In the genomic region with DNA sequence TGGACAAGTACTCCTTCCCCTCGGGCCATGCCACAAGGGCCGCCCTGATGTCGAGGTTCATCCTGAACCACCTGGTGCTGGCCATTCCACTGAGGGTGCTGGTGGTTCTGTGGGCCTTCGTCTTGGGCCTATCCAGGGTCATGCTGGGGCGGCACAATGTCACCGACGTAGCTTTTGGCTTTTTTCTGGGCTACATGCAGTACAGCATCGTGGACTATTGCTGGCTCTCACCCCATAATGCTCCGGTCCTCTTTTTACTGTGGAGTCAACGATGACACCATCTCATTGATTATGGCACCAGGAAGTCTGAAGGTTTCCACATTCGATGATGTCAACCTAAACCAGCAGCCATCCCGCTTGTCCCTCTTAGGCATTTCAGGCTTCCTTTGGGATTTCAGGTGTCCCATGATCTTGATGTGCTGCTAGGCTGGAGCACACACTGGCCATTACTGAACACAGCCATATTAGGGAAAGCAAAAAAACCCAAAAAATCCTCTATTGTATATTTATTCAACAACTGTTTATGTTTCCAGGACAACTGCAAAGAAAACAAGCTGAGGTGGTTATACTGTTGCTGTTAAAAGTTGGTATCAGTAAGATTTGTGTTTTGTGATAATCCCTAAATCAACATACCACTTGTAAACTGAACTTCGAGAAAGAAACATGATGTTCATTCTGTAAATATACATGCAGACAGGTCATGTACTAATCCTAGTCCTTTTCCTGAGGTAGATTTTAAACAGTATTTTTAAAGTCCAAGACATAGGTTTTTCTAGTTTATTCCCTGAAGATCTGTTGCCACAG, we compare ENCODE assay signal across 8 cellular contexts. TPM values are rescaled to one million over a fixed set of nuclear protein-coding genes. Genes with fewer than 3 reads are reported as not detected.
A peak's percentile ranks its signal among the peaks of the same experiment; 100 is the strongest.
DNase-seq lines count a peak whose midpoint lies in the region; ATAC-seq and TF ChIP-seq lines count a peak whose summit lies in the region.

No MANE protein-coding gene starts in this region.

- no peak for TF ChIP-seq CTCF in cardiac muscle cell (IDR thresholded peaks at IDR 0.05; ENCODE audit: low read depth, low read length)
- TF ChIP-seq CTCF in esophagus squamous epithelium (IDR thresholded peaks at IDR 0.05) = no peak

- no peak overlapping the region for H3K27ac ChIP-seq in cardiac muscle cell
- peak overlapping the region; percentile 96 for H3K27ac ChIP-seq in SK-N-MC
- peak overlapping the region; percentile 88 to 93 (median 91) for H3K27ac ChIP-seq in esophagus squamous epithelium

- no peak for TF ChIP-seq POLR2A in esophagus squamous epithelium (IDR thresholded peaks at IDR 0.05)

- in situ Hi-C loops in KBM-7 (cut with MboI; ENCODE audit: low pct_unique_long_range_greater_than_20kb, low sequenced_read_pairs) = no loop called here

- DNase-seq in cardiac muscle cell (ENCODE audit: low read depth in 1 of 2, low spot score in 1 of 2) = no peak
- no peak for DNase-seq in Right ventricle myocardium superior
- no peak for DNase-seq in SK-N-MC (ENCODE audit: low read depth, low spot score)
- DNase-seq in esophagus squamous epithelium (lab: John Stamatoyannopoulos, UW) = no peak
- DNase-seq in pons (ENCODE audit: low spot score) = peak; percentile 15
- no peak for DNase-seq in KBM-7
- no peak for DNase-seq in NCI-H1694 treated with DMSO at 0.1 percent for 48 hours (lab: John Stamatoyannopoulos, UW)

- H3K36me3 ChIP-seq in cardiac muscle cell (no peaks in the 10 kb centered on the region), SK-N-MC (ENCODE audit: insufficient read depth, low read length) (peaks cover 2% of the 10 kb centered on the region; the same call in 1 of the 2 replicates), esophagus squamous epithelium (no peaks in the 10 kb centered on the region)

- peak overlapping the region; percentile 91 for H3K9ac ChIP-seq in SK-N-MC (ENCODE audit: insufficient read length)

- intact Hi-C loops in Right ventricle myocardium superior (cut with DNase I) = no loop called here
- intact Hi-C loops in esophagus squamous epithelium (cut with DNase I) = no loop called here

- no peak for ATAC-seq in Right ventricle myocardium superior (ENCODE audit: poor library complexity)
- no peak for ATAC-seq in HG02840 (IDR thresholded peaks at IDR 0.05; ENCODE audit: low FRiP score, unreplicated experiment)

- H3K27me3 ChIP-seq in cardiac muscle cell (peaks cover 7% of the 10 kb centered on the region), esophagus squamous epithelium (no peaks in the 10 kb centered on the region)

- peaks cover 11% of the 10 kb centered on the region for H3K4me1 ChIP-seq in cardiac muscle cell (ENCODE audit: low read depth)
- peaks cover 0 to 55% (median 32%) of the 10 kb centered on the region in 3 donors for H3K4me1 ChIP-seq in esophagus squamous epithelium

- H3K9me3 ChIP-seq in cardiac muscle cell (ENCODE audit: low read depth) (no peaks in the 10 kb centered on the region), SK-N-MC (ENCODE audit: low read depth, low read length) (no peaks in the 10 kb centered on the region), esophagus squamous epithelium (no peaks in the 10 kb centered on the region)

- peak overlapping the region; percentile 87 for H3K4me3 ChIP-seq in cardiac muscle cell
- H3K4me3 ChIP-seq in SK-N-MC = peak overlapping the region; percentile 88
- peak overlapping the region; percentile 74 to 84 (median 80) for H3K4me3 ChIP-seq in esophagus squamous epithelium

- WGBS in esophagus squamous epithelium, 2 donors = 43 to 63% methylated on average over 9 to 12 of the region's 13 CpGs

RNA-seq across cellular contexts. Expression of gene PLPP6, which starts 1.1 kb away (rescaled TPM):
- 14.7 and 15.8 TPM in 2 replicates for total RNA-seq in cardiac muscle cell
- 11.7 and 18.8 TPM in 2 replicates for polyA plus RNA-seq in cardiac muscle cell
- 1.9 TPM for total RNA-seq in Right ventricle myocardium superior
- total RNA-seq in esophagus squamous epithelium = 1 to 10 TPM; 6.3 to 9.9 (median 7.7) TPM

RNA-seq across cellular contexts. Expression of gene SPATA6L, which starts 3.1 kb away (rescaled TPM):
- total RNA-seq in cardiac muscle cell = 0.46 and 0.63 TPM in 2 replicates
- polyA plus RNA-seq in cardiac muscle cell = 1.3 and 2.2 TPM in 2 replicates
- 0.35 TPM for total RNA-seq in Right ventricle myocardium superior
- total RNA-seq in esophagus squamous epithelium = 1 to 10 TPM in 3 of 4 donors, under 1 TPM in 1; 0.91 to 3.0 (median 1.8) TPM

RNA-seq across cellular contexts. Expression of gene CDC37L1, which starts 16.2 kb away (rescaled TPM):
- total RNA-seq in cardiac muscle cell = 23.1 and 39.2 TPM in 2 replicates
- 19.6 and 27.9 TPM in 2 replicates for polyA plus RNA-seq in cardiac muscle cell
- 40.2 TPM for total RNA-seq in Right ventricle myocardium superior
- 10 to 100 TPM in 3 of 4 donors, 1 to 10 TPM in 1; 8.9 to 48.8 (median 19.3) TPM for total RNA-seq in esophagus squamous epithelium
